In the genomic region with DNA sequence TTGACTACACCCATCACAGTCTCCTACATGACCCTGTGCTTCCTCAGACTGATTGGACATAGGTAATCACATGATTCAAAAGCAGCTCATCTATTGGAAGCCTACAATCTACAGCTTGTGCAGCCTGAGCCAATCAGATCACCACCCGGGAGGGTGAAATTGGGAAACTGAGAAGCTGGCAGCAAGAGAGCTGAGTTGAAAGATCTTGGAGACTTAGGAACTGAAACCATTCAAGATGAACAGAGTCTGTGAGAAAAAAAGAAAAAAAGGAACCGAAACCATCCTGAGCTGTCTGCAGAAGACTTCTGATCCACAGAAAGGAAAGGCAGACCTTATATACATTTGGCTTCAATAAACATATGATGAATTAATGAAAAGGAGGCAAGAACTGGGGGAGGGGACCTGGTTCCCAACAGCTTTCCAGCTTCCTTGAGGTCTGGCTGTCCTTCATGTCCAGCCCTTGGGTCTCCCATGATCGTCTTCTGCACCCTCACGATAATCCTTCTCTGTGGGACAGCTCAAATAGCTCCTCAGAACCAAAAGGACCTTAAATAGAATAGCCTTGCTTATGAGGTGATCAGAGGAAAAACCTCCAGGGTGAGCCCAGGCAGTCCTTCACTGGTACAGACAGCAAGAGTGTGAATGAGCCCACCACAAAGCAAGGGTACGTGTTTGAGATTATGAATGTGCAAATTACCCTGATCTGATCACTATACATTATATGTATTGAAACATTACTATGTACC, we compare ENCODE assay signal across 14 cellular contexts. TPM values are rescaled to one million over a fixed set of nuclear protein-coding genes. Genes with fewer than 3 reads are reported as not detected.
DNase-seq lines count a peak whose midpoint lies in the region; ATAC-seq and TF ChIP-seq lines count a peak whose summit lies in the region.
"Had no signal": no experiment of that assay in that cellular context is flagged by ENCODE, and none has a peak within 500 bp of the region (broad histone marks: within the 10 kb centered on the region; RNA-seq: fewer than 3 reads in every experiment).

No MANE protein-coding gene starts in this region.

- H3K4me2 ChIP-seq in OCI-LY1 (ENCODE audit: low read length) (peak overlapping the region; percentile 3; the same call in 1 of the 2 replicates), mesendoderm (ENCODE audit: low read length) (no peak overlapping the region)

- no peaks in the 10 kb centered on the region for H4K20me1 ChIP-seq in OCI-LY1 (ENCODE audit: insufficient read depth, low read length)

- ATAC-seq in GM18907 (IDR thresholded peaks at IDR 0.05; ENCODE audit: unreplicated experiment): peak; percentile 70
- ATAC-seq in HG02938 (IDR thresholded peaks at IDR 0.05; ENCODE audit: unreplicated experiment): peak; percentile 67
- ATAC-seq in sciatic nerve: peak; percentile 40
- no peak for ATAC-seq in HG03342 (IDR thresholded peaks at IDR 0.05; ENCODE audit: unreplicated experiment)
- no peak for ATAC-seq in HG02763 (IDR thresholded peaks at IDR 0.05; ENCODE audit: unreplicated experiment)

- no peak overlapping the region for H3K18ac ChIP-seq in mesendoderm (ENCODE audit: low read length)

- DNase-seq in sciatic nerve (ENCODE audit: low spot score) (no peak), mesendoderm (no peak)
- DNase-seq: activated CD8-positive, alpha-beta memory T cell treated with anti-CD3 and anti-CD28 coated beads, Interleukin-2, amount 50 U/mL, for 48 hours; KG1; NCI-H446 had no signal

- H3K23ac ChIP-seq in mesendoderm (ENCODE audit: low read length): no peak overlapping the region

- no peaks in the 10 kb centered on the region for H3F3A ChIP-seq in OCI-LY1 (ENCODE audit: insufficient read depth, low read length)

- no peak overlapping the region for H2AK5ac ChIP-seq in mesendoderm (ENCODE audit: low read length)

- H3K27me3 ChIP-seq in OCI-LY1 (ENCODE audit: insufficient read depth, low read length) (no peaks in the 10 kb centered on the region), mesendoderm (ENCODE audit: insufficient read depth, low read length, poor library complexity) (no peaks in the 10 kb centered on the region)
- H3K27me3 ChIP-seq: breast epithelium had no signal

- H2AFZ ChIP-seq in OCI-LY1 (ENCODE audit: low read length): no peak overlapping the region

- H3K9me2 ChIP-seq in OCI-LY1 (ENCODE audit: low read depth, low read length): no peaks in the 10 kb centered on the region

- H3K4ac ChIP-seq in mesendoderm (ENCODE audit: low read depth, low read length): no peak overlapping the region

- H2BK5ac ChIP-seq in mesendoderm (ENCODE audit: low read length): no peak overlapping the region

- H4K5ac ChIP-seq in mesendoderm (ENCODE audit: low read length): no peak overlapping the region

- no peak overlapping the region for H4K8ac ChIP-seq in mesendoderm (ENCODE audit: low read depth, low read length)

- intact Hi-C loops in sciatic nerve (cut with DNase I): no loop called here

- no peak overlapping the region for H2BK15ac ChIP-seq in mesendoderm (replicated peaks; ENCODE audit: low read depth)

- H3K56ac ChIP-seq in mesendoderm (ENCODE audit: low read length): no peak overlapping the region

- no peak overlapping the region for H2BK120ac ChIP-seq in mesendoderm (ENCODE audit: low read depth, low read length)

- H3K79me2 ChIP-seq in OCI-LY1 (ENCODE audit: insufficient read depth, low read length) (no peaks in the 10 kb centered on the region), mesendoderm (ENCODE audit: control insufficient read depth, insufficient read depth, low read length) (no peaks in the 10 kb centered on the region)

- H3K36me3 ChIP-seq in OCI-LY1 (ENCODE audit: insufficient read depth, low read length): no peaks in the 10 kb centered on the region
- no peaks in the 10 kb centered on the region for H3K36me3 ChIP-seq in mesendoderm (ENCODE audit: control insufficient read depth, insufficient read depth, low read length)
- H3K36me3 ChIP-seq: breast epithelium, HAP-1 had no signal

- H3K4me1 ChIP-seq in OCI-LY1 (ENCODE audit: insufficient read depth, low read length, severe bottlenecking) (peaks cover 10% of the 10 kb centered on the region), mesendoderm (ENCODE audit: control insufficient read depth, low read depth, low read length) (no peaks in the 10 kb centered on the region)
- H3K4me1 ChIP-seq: breast epithelium, HAP-1 had no signal

- WGBS in mesendoderm (ENCODE audit: extremely low coverage, insufficient coverage, low lambda C conversion rate): no CpG with 5 or more reads among the region's 5 CpGs

- H3K27ac ChIP-seq in OCI-LY1 (ENCODE audit: low read depth, low read length, poor library complexity, severe bottlenecking) (no peak overlapping the region), mesendoderm (ENCODE audit: low read depth, low read length) (no peak overlapping the region)
- H3K27ac ChIP-seq: breast epithelium had no signal

- no peaks in the 10 kb centered on the region for H3K9me3 ChIP-seq in OCI-LY1 (ENCODE audit: low read length)
- H3K9me3 ChIP-seq: breast epithelium, HAP-1 had no signal

- H3K9ac ChIP-seq in OCI-LY1 (ENCODE audit: low read length): no peak overlapping the region
- H3K9ac ChIP-seq in mesendoderm (ENCODE audit: low read length): no peak overlapping the region

- TF ChIP-seq CTCF in OCI-LY1 (IDR thresholded peaks at IDR 0.05; ENCODE audit: low read length): no peak

- H3K4me3 ChIP-seq in OCI-LY1 (ENCODE audit: low read depth, low read length, poor library complexity, severe bottlenecking) (no peak overlapping the region), mesendoderm (ENCODE audit: low read length) (no peak overlapping the region)
- H3K4me3 ChIP-seq: breast epithelium, HAP-1 had no signal

- no peaks in the 10 kb centered on the region for H3K79me1 ChIP-seq in mesendoderm (ENCODE audit: low read length)

RNA-seq across cellular contexts. Expression of gene PLXDC1, which starts 32.6 kb away (rescaled TPM):
- 36.4 TPM for total RNA-seq in sciatic nerve
- polyA plus RNA-seq in mesendoderm (2013, experiment 1 of 2): 0.44 TPM
- polyA plus RNA-seq in mesendoderm (2013, experiment 2 of 2): 0.24 TPM
- total RNA-seq: renal cortical epithelial cell had no signal

RNA-seq across cellular contexts. Expression of gene ARL5C, which starts 47.1 kb away (rescaled TPM):
- total RNA-seq in sciatic nerve: not detected
- not detected for polyA plus RNA-seq in mesendoderm (2013, experiment 1 of 2)
- polyA plus RNA-seq in mesendoderm (2013, experiment 2 of 2): not detected
- total RNA-seq: breast epithelium, fibroblast of lung, renal cortical epithelial cell had no signal
- polyA plus RNA-seq: fibroblast of lung had no signal

Comparison
In these comparisons a context has a peak if more than half of its experiments do, and no peak if none do; other contexts are left out.
1. ATAC-seq: peak in GM18907 (single experiment), HG02938 (single experiment) and sciatic nerve (single experiment); none in HG03342 (single experiment) and HG02763 (single experiment).